Comparison of ENCODE assay signal across 16 cellular contexts in the genomic region with DNA sequence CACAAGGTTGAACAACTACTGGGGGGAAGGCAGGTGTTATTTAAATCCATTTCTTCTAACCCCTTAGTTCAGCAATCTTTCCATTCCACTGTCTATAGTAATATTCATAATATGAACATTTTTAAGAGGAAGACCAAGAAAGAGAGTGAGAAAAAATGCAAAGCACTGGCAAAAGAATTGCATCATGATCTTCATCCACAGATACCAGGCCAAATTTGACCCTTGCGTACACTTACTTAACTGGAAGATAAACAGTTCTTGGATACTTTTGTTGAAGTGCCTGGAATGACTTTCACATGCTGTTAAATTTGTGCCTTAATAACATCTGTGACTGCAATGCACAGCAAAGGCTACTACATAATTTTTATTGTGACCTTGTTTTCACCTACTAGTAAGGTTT. TPM values are rescaled to one million over a fixed set of nuclear protein-coding genes. Genes with fewer than 3 reads are reported as not detected.
DNase-seq lines count a peak whose midpoint lies in the region; ATAC-seq, FAIRE-seq and TF ChIP-seq lines count a peak whose summit lies in the region.
"Had no signal": no experiment of that assay in that cellular context is flagged by ENCODE, and none has a peak within 500 bp of the region (broad histone marks: within the 10 kb centered on the region; RNA-seq: fewer than 3 reads in every experiment).

No MANE protein-coding gene starts in this region.

- intact Hi-C loops in activated CD8-positive, alpha-beta T cell treated with anti-CD3 and anti-CD28 coated beads for 36 hours (cut with micrococcal nuclease): loop anchor here (5.0 kb wide), 1 partner anchor 51 kb away; no protein-coding TSS in a partner anchor

- H3K9me3 Mint-ChIP-seq in activated T-cell treated with anti-CD3 and anti-CD28 coated beads, Interleukin-2, amount 50 U/mL, for 72 hours: no peaks in the 10 kb centered on the region
- no peaks in the 10 kb centered on the region for H3K9me3 Mint-ChIP-seq in activated CD8-positive, alpha-beta T cell treated with anti-CD3 and anti-CD28 coated beads for 36 hours
- H3K9me3 Mint-ChIP-seq: activated naive CD4-positive, alpha-beta T cell treated with anti-CD3 and anti-CD28 coated beads for 36 hours had no signal

- H3K27ac ChIP-seq in iPS-18a (ENCODE audit: low read length): no peak overlapping the region
- peak overlapping the region; percentile 82 for H3K27ac ChIP-seq in smooth muscle cell (ENCODE audit: low read depth)
- H3K27ac ChIP-seq: neutrophil, SJCRH30 had no signal

- H3K27me3 Mint-ChIP-seq in activated T-cell treated with anti-CD3 and anti-CD28 coated beads, Interleukin-2, amount 50 U/mL, for 72 hours (ENCODE audit: low read depth): no peaks in the 10 kb centered on the region
- no peaks in the 10 kb centered on the region for H3K27me3 Mint-ChIP-seq in activated CD8-positive, alpha-beta T cell treated with anti-CD3 and anti-CD28 coated beads for 36 hours

- H3F3A ChIP-seq in smooth muscle cell (ENCODE audit: low read depth): peaks cover 6% of the 10 kb centered on the region

- H3K27ac Mint-ChIP-seq in activated T-cell treated with anti-CD3 and anti-CD28 coated beads, Interleukin-2, amount 50 U/mL, for 72 hours: peak overlapping the region; percentile 33
- no peak overlapping the region for H3K27ac Mint-ChIP-seq in activated CD8-positive, alpha-beta T cell treated with anti-CD3 and anti-CD28 coated beads for 36 hours
- H3K27ac Mint-ChIP-seq: activated naive CD4-positive, alpha-beta T cell treated with anti-CD3 and anti-CD28 coated beads for 36 hours had no signal

- H3K27me3 ChIP-seq in iPS-18a (ENCODE audit: control insufficient read depth, insufficient read depth, low read length) (no peaks in the 10 kb centered on the region), smooth muscle cell (ENCODE audit: low read depth) (no peaks in the 10 kb centered on the region)
- H3K27me3 ChIP-seq: neutrophil, SJCRH30 had no signal

- TF ChIP-seq CTCF in activated CD8-positive, alpha-beta T cell treated with anti-CD3 and anti-CD28 coated beads for 36 hours (IDR thresholded peaks at IDR 0.05): no peak
- TF ChIP-seq CTCF in smooth muscle cell (IDR thresholded peaks at IDR 0.05; ENCODE audit: borderline replicate concordance, insufficient read depth, poor library complexity, severe bottlenecking): no peak

- ATAC-seq in activated T-cell treated with anti-CD3 and anti-CD28 coated beads, Interleukin-2, amount 50 U/mL, for 72 hours (replicated peaks in 1 of 2): no peak
- no peak for ATAC-seq in activated CD8-positive, alpha-beta T cell treated with anti-CD3 and anti-CD28 coated beads for 36 hours

- WGBS in smooth muscle cell (ENCODE audit: low lambda C conversion rate): 69% methylated on average over 1 of the region's 1 CpG

- H3K36me3 ChIP-seq in iPS-18a (ENCODE audit: control insufficient read depth, low read depth, low read length) (peaks cover 18% of the 10 kb centered on the region), smooth muscle cell (ENCODE audit: low read depth) (no peaks in the 10 kb centered on the region)
- H3K36me3 ChIP-seq: neutrophil had no signal

- H4K20me1 ChIP-seq in smooth muscle cell (ENCODE audit: low read depth): no peaks in the 10 kb centered on the region

- H3K79me2 ChIP-seq in smooth muscle cell (ENCODE audit: low read depth): peaks cover 61% of the 10 kb centered on the region

- peaks cover 2 to 9% of the 10 kb centered on the region in 2 donors for H3K36me3 Mint-ChIP-seq in activated T-cell treated with anti-CD3 and anti-CD28 coated beads, Interleukin-2, amount 50 U/mL, for 72 hours (ENCODE audit: insufficient read depth in 2 of 2)
- peaks cover 15% of the 10 kb centered on the region for H3K36me3 Mint-ChIP-seq in activated CD8-positive, alpha-beta T cell treated with anti-CD3 and anti-CD28 coated beads for 36 hours (ENCODE audit: low read depth)

- peak overlapping the region in 1 of 2 donors; percentile 50 for H3K4me3 Mint-ChIP-seq in activated T-cell treated with anti-CD3 and anti-CD28 coated beads, Interleukin-2, amount 50 U/mL, for 72 hours
- peak overlapping the region; percentile 12 for H3K4me3 Mint-ChIP-seq in activated CD8-positive, alpha-beta T cell treated with anti-CD3 and anti-CD28 coated beads for 36 hours

- FAIRE-seq in urothelium cell line (lab: Jason Lieb, UNC): no peak
- FAIRE-seq: islet of Langerhans had no signal

- H3K4me1 Mint-ChIP-seq in activated T-cell treated with anti-CD3 and anti-CD28 coated beads, Interleukin-2, amount 50 U/mL, for 72 hours (ENCODE audit: low read depth): peaks cover 56% of the 10 kb centered on the region
- peaks cover 26% of the 10 kb centered on the region for H3K4me1 Mint-ChIP-seq in activated CD8-positive, alpha-beta T cell treated with anti-CD3 and anti-CD28 coated beads for 36 hours (ENCODE audit: low read depth)

- POLR2A ChIA-PET in activated CD8-positive, alpha-beta T cell treated with anti-CD3 and anti-CD28 coated beads for 36 hours (lab: Charles Lee): no interaction called here

- H3K4me1 ChIP-seq in iPS-18a (ENCODE audit: control insufficient read depth, low read depth, low read length): peaks cover 7% of the 10 kb centered on the region
- peaks cover 21% of the 10 kb centered on the region for H3K4me1 ChIP-seq in smooth muscle cell (ENCODE audit: low read depth)

- no peak overlapping the region for H2AFZ ChIP-seq in smooth muscle cell (ENCODE audit: low read depth)

- no peak for DNase-seq in activated T-cell treated with anti-CD3 and anti-CD28 coated beads, Interleukin-2, amount 50 U/mL, for 72 hours
- no peak for DNase-seq in activated T-cell treated with anti-CD3 and anti-CD28 coated beads, Interleukin-2, amount 50 U/mL, for 1 hour
- DNase-seq in activated CD8-positive, alpha-beta T cell treated with anti-CD3 and anti-CD28 coated beads for 36 hours: no peak
- DNase-seq in smooth muscle cell (lab: John Stamatoyannopoulos, UW; ENCODE audit: unreplicated experiment) (no peak), urothelium cell line (ENCODE audit: low spot score) (no peak), NCI-H69 (lab: John Stamatoyannopoulos, UW) (no peak)
- no peak for DNase-seq in stimulated activated CD4-positive, alpha-beta T cell treated with anti-CD3 and anti-CD28 coated beads, Interleukin-4, amount 100 ng/mL, for 1 hour
- DNase-seq: activated CD4-positive, CD25-positive, alpha-beta regulatory T cell treated with anti-CD3 and anti-CD28 coated beads, Interleukin-2, amount 50 U/mL, for 72 hours; activated naive CD4-positive, alpha-beta T cell treated with anti-CD3 and anti-CD28 coated beads for 36 hours; cortex of kidney; NCI-H2029; SJCRH30 had no signal

- H3K4me3 ChIP-seq in iPS-18a (ENCODE audit: low read length) (peak overlapping the region; percentile 98), smooth muscle cell (no peak overlapping the region)

- CTCF ChIA-PET in activated CD8-positive, alpha-beta T cell treated with anti-CD3 and anti-CD28 coated beads for 36 hours (lab: Charles Lee): interaction anchor here (1.3 kb wide), 1 partner anchor 44 kb away, joined by 4 read pairs; no protein-coding TSS in a partner anchor

- H3K4me2 ChIP-seq in smooth muscle cell: peak overlapping the region; percentile 91

- H3K9ac ChIP-seq in iPS-18a (ENCODE audit: low read length) (no peak overlapping the region), smooth muscle cell (ENCODE audit: low read depth) (no peak overlapping the region)

- H3K9me3 ChIP-seq in iPS-18a (ENCODE audit: control insufficient read depth, low read depth, low read length) (no peaks in the 10 kb centered on the region), smooth muscle cell (replicated peaks; ENCODE audit: low read depth) (no peaks in the 10 kb centered on the region)
- H3K9me3 ChIP-seq: neutrophil, SJCRH30 had no signal

RNA-seq across cellular contexts. Expression of a gene that starts 1.8 kb away (rescaled TPM):
- total RNA-seq in activated T-cell treated with anti-CD3 and anti-CD28 coated beads, Interleukin-2, amount 50 U/mL, for 72 hours: 10 to 100 TPM; 56.3 to 57.9 TPM
- 10 to 100 TPM; 49.1 to 50.6 TPM for total RNA-seq in activated CD8-positive, alpha-beta T cell treated with anti-CD3 and anti-CD28 coated beads for 36 hours
- total RNA-seq in smooth muscle cell: 140 and 154 TPM in 2 replicates
- 145 and 159 TPM in 2 replicates for polyA plus RNA-seq in smooth muscle cell

RNA-seq across cellular contexts. Expression of a gene that starts 45.3 kb away (rescaled TPM):
- 10 to 100 TPM in 1 of 2 donors, 1 to 10 TPM in 1; 9.6 to 13.6 TPM for total RNA-seq in activated T-cell treated with anti-CD3 and anti-CD28 coated beads, Interleukin-2, amount 50 U/mL, for 72 hours
- total RNA-seq in activated CD8-positive, alpha-beta T cell treated with anti-CD3 and anti-CD28 coated beads for 36 hours: 1 to 10 TPM; 5.1 to 6.4 TPM
- 36.7 and 46.0 TPM in 2 replicates for total RNA-seq in smooth muscle cell
- 33.8 and 37.1 TPM in 2 replicates for polyA plus RNA-seq in smooth muscle cell

RNA-seq across cellular contexts. Expression of a gene that starts 58.9 kb away (rescaled TPM):
- total RNA-seq in activated T-cell treated with anti-CD3 and anti-CD28 coated beads, Interleukin-2, amount 50 U/mL, for 72 hours: under 1 TPM; 0.07 to 0.56 TPM
- under 1 TPM in 1 of 2 experiments, not detected in 1; 0.36 TPM for total RNA-seq in activated CD8-positive, alpha-beta T cell treated with anti-CD3 and anti-CD28 coated beads for 36 hours
- not detected in 2 replicates for total RNA-seq in smooth muscle cell
- polyA plus RNA-seq in smooth muscle cell: not detected in 2 replicates
- total RNA-seq: Daoy, SJCRH30 had no signal
